4 cellular contexts compared by ENCODE assay signal in the genomic region with DNA sequence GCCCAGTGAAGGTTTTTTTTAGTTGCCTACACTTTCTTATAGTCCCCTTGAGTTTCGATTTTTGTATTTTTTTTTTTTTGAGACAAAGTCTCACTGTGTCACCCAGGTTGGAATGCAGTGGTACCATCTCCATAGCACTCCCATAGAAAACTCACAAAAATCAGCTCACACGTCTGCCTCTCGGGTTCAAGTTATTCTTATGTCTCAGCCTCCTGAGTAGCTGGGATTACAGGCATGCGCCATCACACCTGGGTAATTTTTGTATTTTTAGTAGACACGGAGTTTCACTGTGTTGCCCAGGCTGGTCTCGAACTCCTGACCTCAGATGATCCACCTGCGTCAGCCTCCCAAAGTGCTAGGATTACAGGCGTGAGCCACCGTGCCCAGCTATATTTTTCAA. TPM values are rescaled to one million over a fixed set of nuclear protein-coding genes. Genes with fewer than 3 reads are reported as not detected.
"Had no signal": no experiment of that assay in that cellular context is flagged by ENCODE, and none has a peak within 500 bp of the region (broad histone marks: within the 10 kb centered on the region; RNA-seq: fewer than 3 reads in every experiment).

No MANE protein-coding gene starts in this region.

RNA-seq across cellular contexts. Expression of gene PPP1R3G, which starts 24.7 kb away (rescaled TPM):
- total RNA-seq: activated CD4-positive, alpha-beta memory T cell treated with anti-CD3 and anti-CD28 coated beads for 36 hours; activated CD8-positive, alpha-beta memory T cell treated with anti-CD3 and anti-CD28 coated beads, Interleukin-2, amount 10 ng/mL, durations not matched to agents 7 days and 5 days; T-helper 1 cell treated with Interleukin-12 subunit alpha and Interleukin-12 subunit beta and Interleukin-4 antibody, amounts not matched to agents 30 ng/mL and 1 ng/mL, for 36 hours; T-helper 17 cell had no signal
